ENCODE assay signal across 15 cellular contexts in the genomic region with DNA sequence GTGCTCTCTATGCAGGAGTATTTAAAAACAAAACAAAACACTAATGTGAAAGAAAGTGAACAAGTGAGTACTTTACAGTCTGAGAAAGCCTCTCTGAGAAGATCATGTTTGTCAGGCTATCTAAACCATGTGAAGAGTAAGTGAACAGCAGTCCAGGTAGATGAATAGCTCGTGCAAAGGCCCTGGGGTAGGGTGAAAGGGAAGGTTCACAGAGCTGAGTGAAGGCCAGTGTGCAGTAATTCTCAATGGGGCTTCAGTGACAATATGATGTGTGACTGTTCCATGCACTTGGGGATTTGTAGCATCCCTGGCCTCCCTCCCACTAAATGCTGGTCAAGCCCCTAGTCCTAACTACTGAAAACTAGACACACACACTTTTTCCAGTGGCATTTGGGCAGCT.
DNase-seq lines count a peak whose midpoint lies in the region; ATAC-seq and TF ChIP-seq lines count a peak whose summit lies in the region.
"Had no signal": no experiment of that assay in that cellular context is flagged by ENCODE, and none has a peak within 500 bp of the region (broad histone marks: within the 10 kb centered on the region; RNA-seq: fewer than 3 reads in every experiment).

No MANE protein-coding gene starts in this region.

- intact Hi-C loops in activated CD4-positive, alpha-beta memory T cell treated with anti-CD3 and anti-CD28 coated beads for 36 hours (cut with micrococcal nuclease) = no loop called here
- intact Hi-C loops in dendritic cell treated with granulocyte-macrophage colony-stimulating factor and Interleukin-4, amounts not matched to agents 40 ng/mL and 50 ng/mL, for 4 days (cut with micrococcal nuclease) = no loop called here

- no peak overlapping the region for H3K4me3 ChIP-seq in HEK293 (ENCODE audit: low read depth, low read length)
- H3K4me3 ChIP-seq: BLaER1, GM23248 had no signal

- no peak overlapping the region for H3K4me3 Mint-ChIP-seq in activated CD4-positive, alpha-beta memory T cell treated with anti-CD3 and anti-CD28 coated beads for 36 hours
- no peak overlapping the region for H3K4me3 Mint-ChIP-seq in activated CD4-positive, alpha-beta memory T cell treated with anti-CD3 and anti-CD28 coated beads, Interleukin-2, amount 10 ng/mL, durations not matched to agents 7 days and 5 days
- H3K4me3 Mint-ChIP-seq in dendritic cell treated with granulocyte-macrophage colony-stimulating factor and Interleukin-4, amounts not matched to agents 40 ng/mL and 50 ng/mL, for 4 days = peak overlapping the region; percentile 17
- H3K4me3 Mint-ChIP-seq in stimulated activated effector memory CD8-positive, alpha-beta T cell treated with anti-CD3 and anti-CD28 coated beads, Interleukin-12 subunit alpha, Interleukin-12 subunit beta, amount 100 ng/mL, for 72 hours = no peak overlapping the region
- H3K4me3 Mint-ChIP-seq: CD4-positive, CD25-positive, alpha-beta regulatory T cell had no signal

- no peaks in the 10 kb centered on the region for H3K9me3 Mint-ChIP-seq in activated CD4-positive, alpha-beta memory T cell treated with anti-CD3 and anti-CD28 coated beads for 36 hours
- H3K9me3 Mint-ChIP-seq in activated CD4-positive, alpha-beta memory T cell treated with anti-CD3 and anti-CD28 coated beads, Interleukin-2, amount 10 ng/mL, durations not matched to agents 7 days and 5 days = no peaks in the 10 kb centered on the region
- no peaks in the 10 kb centered on the region for H3K9me3 Mint-ChIP-seq in dendritic cell treated with granulocyte-macrophage colony-stimulating factor and Interleukin-4, amounts not matched to agents 40 ng/mL and 50 ng/mL, for 4 days
- H3K9me3 Mint-ChIP-seq in stimulated activated effector memory CD8-positive, alpha-beta T cell treated with anti-CD3 and anti-CD28 coated beads, Interleukin-12 subunit alpha, Interleukin-12 subunit beta, amount 100 ng/mL, for 72 hours = no peaks in the 10 kb centered on the region

- H3K36me3 ChIP-seq in HEK293 (ENCODE audit: control insufficient read depth in 2 of 2, insufficient read depth in 1 of 2, low read length in 2 of 2) = no peaks in the 10 kb centered on the region
- H3K36me3 ChIP-seq: BLaER1 had no signal

- ATAC-seq in stimulated activated effector memory CD8-positive, alpha-beta T cell treated with anti-CD3 and anti-CD28 coated beads, Interleukin-12 subunit alpha, Interleukin-12 subunit beta, amount 100 ng/mL, for 72 hours = no peak

- peaks cover 68% of the 10 kb centered on the region for H3K4me1 Mint-ChIP-seq in activated CD4-positive, alpha-beta memory T cell treated with anti-CD3 and anti-CD28 coated beads for 36 hours (ENCODE audit: low read depth)
- peaks cover 35% of the 10 kb centered on the region for H3K4me1 Mint-ChIP-seq in activated CD4-positive, alpha-beta memory T cell treated with anti-CD3 and anti-CD28 coated beads, Interleukin-2, amount 10 ng/mL, durations not matched to agents 7 days and 5 days
- H3K4me1 Mint-ChIP-seq in dendritic cell treated with granulocyte-macrophage colony-stimulating factor and Interleukin-4, amounts not matched to agents 40 ng/mL and 50 ng/mL, for 4 days (ENCODE audit: low read depth) = peaks cover 44% of the 10 kb centered on the region
- H3K4me1 Mint-ChIP-seq in stimulated activated effector memory CD8-positive, alpha-beta T cell treated with anti-CD3 and anti-CD28 coated beads, Interleukin-12 subunit alpha, Interleukin-12 subunit beta, amount 100 ng/mL, for 72 hours = peaks cover 51% of the 10 kb centered on the region

- POLR2A ChIA-PET in activated CD4-positive, alpha-beta memory T cell treated with anti-CD3 and anti-CD28 coated beads for 36 hours (lab: Charles Lee) = interaction anchor here (4.6 to 6.0 kb wide), 3 partner anchors 21 to 118 kb away, joined by 33 to 84 read pairs (median 73); no protein-coding TSS in a partner anchor
- POLR2A ChIA-PET in activated CD4-positive, alpha-beta memory T cell treated with anti-CD3 and anti-CD28 coated beads, Interleukin-2, amount 10 ng/mL, durations not matched to agents 7 days and 5 days (lab: Charles Lee) = no interaction called here
- POLR2A ChIA-PET in HEK293 (lab: Yijun Ruan, JAX) = no interaction called here

- DNase-seq in activated CD4-positive, alpha-beta memory T cell treated with anti-CD3 and anti-CD28 coated beads for 36 hours = no peak
- no peak for DNase-seq in activated CD4-positive, alpha-beta memory T cell treated with anti-CD3 and anti-CD28 coated beads, Interleukin-2, amount 10 ng/mL, durations not matched to agents 7 days and 5 days
- no peak for DNase-seq in stimulated activated effector memory CD8-positive, alpha-beta T cell treated with anti-CD3 and anti-CD28 coated beads, Interleukin-12 subunit alpha, Interleukin-12 subunit beta, amount 100 ng/mL, for 72 hours (ENCODE audit: low spot score in 2 of 2)
- no peak for DNase-seq in cerebellar cortex (ENCODE audit: low spot score)
- DNase-seq in GM13977 (ENCODE audit: low spot score) = no peak
- DNase-seq: 8988T; AML-193; CD4-positive, CD25-positive, alpha-beta regulatory T cell; DMS53; GF-D8; GM23248; H7 had no signal

- in situ Hi-C loops in GM13977 (cut with MboI; ENCODE audit: low pct_unique_long_range_greater_than_20kb, low sequenced_read_pairs, unreplicated experiment) = no loop called here

- H3K36me3 Mint-ChIP-seq in activated CD4-positive, alpha-beta memory T cell treated with anti-CD3 and anti-CD28 coated beads for 36 hours = peaks cover 2% of the 10 kb centered on the region
- no peaks in the 10 kb centered on the region for H3K36me3 Mint-ChIP-seq in activated CD4-positive, alpha-beta memory T cell treated with anti-CD3 and anti-CD28 coated beads, Interleukin-2, amount 10 ng/mL, durations not matched to agents 7 days and 5 days (ENCODE audit: low read depth)
- H3K36me3 Mint-ChIP-seq in dendritic cell treated with granulocyte-macrophage colony-stimulating factor and Interleukin-4, amounts not matched to agents 40 ng/mL and 50 ng/mL, for 4 days (ENCODE audit: low read depth) = no peaks in the 10 kb centered on the region
- H3K36me3 Mint-ChIP-seq in stimulated activated effector memory CD8-positive, alpha-beta T cell treated with anti-CD3 and anti-CD28 coated beads, Interleukin-12 subunit alpha, Interleukin-12 subunit beta, amount 100 ng/mL, for 72 hours = peaks cover 8% of the 10 kb centered on the region
- H3K36me3 Mint-ChIP-seq: CD4-positive, CD25-positive, alpha-beta regulatory T cell had no signal

- TF ChIP-seq CTCF in HEK293 (tag by site-specific recombination; IDR thresholded peaks at IDR 0.05) (no peak), GM13977 (IDR thresholded peaks at IDR 0.05; ENCODE audit: extremely low read depth, insufficient read depth, missing control alignments) (no peak)

- no peak overlapping the region for H3K27ac ChIP-seq in HEK293 (ENCODE audit: extremely low read depth, low read depth, low read length)
- H3K27ac ChIP-seq: BLaER1, GM23248 had no signal

- H3K27me3 Mint-ChIP-seq in activated CD4-positive, alpha-beta memory T cell treated with anti-CD3 and anti-CD28 coated beads for 36 hours = no peaks in the 10 kb centered on the region
- H3K27me3 Mint-ChIP-seq in activated CD4-positive, alpha-beta memory T cell treated with anti-CD3 and anti-CD28 coated beads, Interleukin-2, amount 10 ng/mL, durations not matched to agents 7 days and 5 days = no peaks in the 10 kb centered on the region
- no peaks in the 10 kb centered on the region for H3K27me3 Mint-ChIP-seq in dendritic cell treated with granulocyte-macrophage colony-stimulating factor and Interleukin-4, amounts not matched to agents 40 ng/mL and 50 ng/mL, for 4 days
- H3K27me3 Mint-ChIP-seq: CD4-positive, CD25-positive, alpha-beta regulatory T cell had no signal

- CTCF ChIA-PET in activated CD4-positive, alpha-beta memory T cell treated with anti-CD3 and anti-CD28 coated beads for 36 hours (lab: Charles Lee) = interaction anchor here (1.2 kb wide), 1 partner anchor 46 kb away, joined by 4 read pairs; no protein-coding TSS in a partner anchor
- CTCF ChIA-PET in activated CD4-positive, alpha-beta memory T cell treated with anti-CD3 and anti-CD28 coated beads, Interleukin-2, amount 10 ng/mL, durations not matched to agents 7 days and 5 days (lab: Charles Lee) = no interaction called here
- CTCF ChIA-PET in HEK293 (lab: Yijun Ruan, JAX) = interaction anchor here (0.9 kb wide), 1 partner anchor 634 kb away, joined by 5 read pairs; no protein-coding TSS in a partner anchor

- H3K4me1 ChIP-seq in HEK293 (ENCODE audit: control insufficient read depth, insufficient read depth, low read length) = no peaks in the 10 kb centered on the region
- H3K4me1 ChIP-seq: BLaER1 had no signal

- peak overlapping the region; percentile 100 for H3K27ac Mint-ChIP-seq in activated CD4-positive, alpha-beta memory T cell treated with anti-CD3 and anti-CD28 coated beads for 36 hours
- H3K27ac Mint-ChIP-seq in activated CD4-positive, alpha-beta memory T cell treated with anti-CD3 and anti-CD28 coated beads, Interleukin-2, amount 10 ng/mL, durations not matched to agents 7 days and 5 days = no peak overlapping the region
- peak overlapping the region; percentile 41 for H3K27ac Mint-ChIP-seq in dendritic cell treated with granulocyte-macrophage colony-stimulating factor and Interleukin-4, amounts not matched to agents 40 ng/mL and 50 ng/mL, for 4 days
- H3K27ac Mint-ChIP-seq in stimulated activated effector memory CD8-positive, alpha-beta T cell treated with anti-CD3 and anti-CD28 coated beads, Interleukin-12 subunit alpha, Interleukin-12 subunit beta, amount 100 ng/mL, for 72 hours = peak overlapping the region; percentile 94

- no peaks in the 10 kb centered on the region for H3K9me3 ChIP-seq in HEK293 (ENCODE audit: control insufficient read depth, insufficient read depth, low read depth, low read length)
- H3K9me3 ChIP-seq: BLaER1 had no signal

TF ChIP-seq in HEK293, 187 proteins besides CTCF, POLR2A, EP300 and RAD21:
- TF ChIP-seq ZNF623 (tag by site-specific recombination; IDR thresholded peaks at IDR 0.05) (peak; percentile 89), ZBTB20 (tag by site-specific recombination; IDR thresholded peaks at IDR 0.05) (no peak), ZNF548 (tag by site-specific recombination; IDR thresholded peaks at IDR 0.05) (no peak), ZBTB17 (tag by site-specific recombination; IDR thresholded peaks at IDR 0.05) (no peak), ZNF792 (tag by site-specific recombination; IDR thresholded peaks at IDR 0.05) (no peak)
- TF ChIP-seq, protein P1, sequence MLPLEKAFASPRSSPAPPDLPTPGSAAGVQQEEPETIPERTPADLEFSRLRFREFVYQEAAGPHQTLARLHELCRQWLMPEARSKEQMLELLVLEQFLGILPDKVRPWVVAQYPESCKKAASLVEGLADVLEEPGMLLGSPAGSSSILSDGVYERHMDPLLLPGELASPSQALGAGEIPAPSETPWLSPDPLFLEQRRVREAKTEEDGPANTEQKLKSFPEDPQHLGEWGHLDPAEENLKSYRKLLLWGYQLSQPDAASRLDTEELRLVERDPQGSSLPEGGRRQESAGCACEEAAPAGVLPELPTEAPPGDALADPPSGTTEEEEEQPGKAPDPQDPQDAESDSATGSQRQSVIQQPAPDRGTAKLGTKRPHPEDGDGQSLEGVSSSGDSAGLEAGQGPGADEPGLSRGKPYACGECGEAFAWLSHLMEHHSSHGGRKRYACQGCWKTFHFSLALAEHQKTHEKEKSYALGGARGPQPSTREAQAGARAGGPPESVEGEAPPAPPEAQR (tag by site-specific recombination; IDR thresholded peaks at IDR 0.05) = no peak
